ENCODE assay signal across 10 cellular contexts in genomic region chr19:7028790-7029189, GRCh38. TPM values are rescaled to one million over a fixed set of nuclear protein-coding genes. Genes with fewer than 3 reads are reported as not detected.
"Had no signal": no experiment of that assay in that cellular context is flagged by ENCODE, and none has a peak within 500 bp of the region (broad histone marks: within the 10 kb centered on the region; RNA-seq: fewer than 3 reads in every experiment).

No MANE protein-coding gene starts in this region.

RNA-seq across cellular contexts. Expression of gene MBD3L5, which starts 1.6 kb away (rescaled TPM):
- total RNA-seq: OCI-LY7, PC-3, PC-9, Peyer's patch, Right ventricle myocardium inferior, Right ventricle myocardium superior, RPMI7951, SJCRH30, SJSA1, SK-MEL-5 had no signal

RNA-seq across cellular contexts. Expression of gene MBD3L2B, which starts 7.6 kb away (rescaled TPM):
- total RNA-seq: OCI-LY7, PC-3, PC-9, Peyer's patch, Right ventricle myocardium inferior, Right ventricle myocardium superior, RPMI7951, SJCRH30, SJSA1, SK-MEL-5 had no signal

RNA-seq across cellular contexts. Expression of gene MBD3L4, which starts 11.2 kb away (rescaled TPM):
- total RNA-seq: OCI-LY7, PC-3, PC-9, Peyer's patch, Right ventricle myocardium inferior, Right ventricle myocardium superior, RPMI7951, SJCRH30, SJSA1, SK-MEL-5 had no signal

RNA-seq across cellular contexts. Expression of gene MBD3L2, which starts 20.3 kb away (rescaled TPM):
- total RNA-seq: OCI-LY7, PC-3, PC-9, Peyer's patch, Right ventricle myocardium inferior, Right ventricle myocardium superior, RPMI7951, SJCRH30, SJSA1, SK-MEL-5 had no signal

RNA-seq across cellular contexts. Expression of gene MBD3L3, which starts 29.7 kb away (rescaled TPM):
- total RNA-seq: OCI-LY7, PC-3, PC-9, Peyer's patch, Right ventricle myocardium inferior, Right ventricle myocardium superior, RPMI7951, SJCRH30, SJSA1, SK-MEL-5 had no signal
